Comparison of ENCODE assay signal across 8 cellular contexts in genomic region chr6:53956068-53956711, GRCh38.
DNase-seq lines count a peak whose midpoint lies in the region; TF ChIP-seq lines count a peak whose summit lies in the region.

No MANE protein-coding gene starts in this region.

- no CpG with 5 or more reads among the region's 6 CpGs for WGBS in H9 (ENCODE audit: extremely low coverage, insufficient read length, low lambda C conversion rate)
- WGBS in SK-N-SH (ENCODE audit: low lambda C conversion rate), result 0% methylated on average over 6 of the region's 6 CpGs

- no peaks in the 10 kb centered on the region for H3K79me1 ChIP-seq in H9 (ENCODE audit: insufficient read depth, low read depth, low read length, poor library complexity, severe bottlenecking)

- H2BK15ac ChIP-seq in H9 (ENCODE audit: low read depth, low read length), result no peak overlapping the region

- DNase-seq in H9, result peak; percentile 88
- peak; percentile 82 for DNase-seq in NCI-H1105 (lab: John Stamatoyannopoulos, UW)
- no peak for DNase-seq in SK-N-SH
- DNase-seq in fibroblast of gingiva (ENCODE audit: low read depth), result peak; percentile 51
- DNase-seq in MV-4-11 (lab: John Stamatoyannopoulos, UW), result no peak
- DNase-seq in activated naive CD4-positive, alpha-beta T cell treated with anti-CD3 and anti-CD28 coated beads, Interleukin-2, amount 10 ng/mL, durations not matched to agents 7 days and 5 days, result no peak

- no peak overlapping the region for H3K18ac ChIP-seq in H9 (ENCODE audit: insufficient read length, low read depth, low read length)

- CTCF ChIA-PET in SK-N-SH (lab: Yijun Ruan, JAX), result interaction anchor here (1.4 kb wide), 1 partner anchor 30 kb away, joined by 5 read pairs; no protein-coding TSS in a partner anchor
- CTCF ChIA-PET in activated naive CD4-positive, alpha-beta T cell treated with anti-CD3 and anti-CD28 coated beads, Interleukin-2, amount 10 ng/mL, durations not matched to agents 7 days and 5 days (lab: Charles Lee), result interaction anchor here (0.6 to 2.5 kb wide), 10 partner anchors 13 to 805 kb away, joined by 3 to 14 read pairs (median 4); no protein-coding TSS in a partner anchor

- H3K27ac Mint-ChIP-seq in H9, result no peak overlapping the region
- peak overlapping the region in 2 of 3 experiments; percentile 26 to 46 for H3K27ac Mint-ChIP-seq in nephron
- H3K27ac Mint-ChIP-seq in activated naive CD4-positive, alpha-beta T cell treated with anti-CD3 and anti-CD28 coated beads, Interleukin-2, amount 10 ng/mL, durations not matched to agents 7 days and 5 days, result no peak overlapping the region

- H3K9me3 Mint-ChIP-seq in H9 (no peaks in the 10 kb centered on the region; a peak in 1 of 5 replicates), nephron (peaks cover 3% of the 10 kb centered on the region)
- H3K9me3 Mint-ChIP-seq in activated naive CD4-positive, alpha-beta T cell treated with anti-CD3 and anti-CD28 coated beads, Interleukin-2, amount 10 ng/mL, durations not matched to agents 7 days and 5 days, result no peaks in the 10 kb centered on the region

- H3K79me2 ChIP-seq in H9 (ENCODE audit: insufficient read depth, low read length), result no peaks in the 10 kb centered on the region; the same call in 1 of the 2 replicates
- H3K79me2 ChIP-seq in SK-N-SH (ENCODE audit: insufficient read depth), result no peaks in the 10 kb centered on the region

- TF ChIP-seq RAD21 in SK-N-SH (IDR thresholded peaks at IDR 0.05; ENCODE audit: low read length), result no peak; the same call in 1 of the 2 replicates

- H2AFZ ChIP-seq in H9 (ENCODE audit: low read length), result peak overlapping the region; percentile 68
- no peak overlapping the region for H2AFZ ChIP-seq in SK-N-SH (ENCODE audit: low read depth)

- no peak overlapping the region for H3K27ac ChIP-seq in H9 (ENCODE audit: insufficient read length, low read depth, low read length)
- H3K27ac ChIP-seq in SK-N-SH (ENCODE audit: low read depth in 2 of 2, low read length in 1 of 2), result no peak overlapping the region

- H4K91ac ChIP-seq in H9 (ENCODE audit: insufficient read length, low read depth, low read length), result no peak overlapping the region

- no peak overlapping the region for H3K4me2 ChIP-seq in H9 (ENCODE audit: insufficient read depth, insufficient read length, low read length)
- H3K4me2 ChIP-seq in SK-N-SH, result no peak overlapping the region

- H3K27me3 Mint-ChIP-seq in H9 (ENCODE audit: low read depth), result no peaks in the 10 kb centered on the region
- H3K27me3 Mint-ChIP-seq in nephron (ENCODE audit: low read depth), result peaks cover 12% of the 10 kb centered on the region
- H3K27me3 Mint-ChIP-seq in activated naive CD4-positive, alpha-beta T cell treated with anti-CD3 and anti-CD28 coated beads, Interleukin-2, amount 10 ng/mL, durations not matched to agents 7 days and 5 days, result peaks cover 5% of the 10 kb centered on the region

- no peak for TF ChIP-seq EP300 in SK-N-SH (IDR thresholded peaks at IDR 0.05; ENCODE audit: borderline replicate concordance in 1 of 2, low read depth in 1 of 2, low read length in 1 of 2)

- H3K9me2 ChIP-seq in SK-N-SH, result no peaks in the 10 kb centered on the region

- H3K4me1 Mint-ChIP-seq in H9, result peaks cover 1 to 4% of the 10 kb centered on the region in 2 experiments; a peak in 1 of 4 replicates
- peaks cover 7% of the 10 kb centered on the region for H3K4me1 Mint-ChIP-seq in nephron
- no peaks in the 10 kb centered on the region for H3K4me1 Mint-ChIP-seq in activated naive CD4-positive, alpha-beta T cell treated with anti-CD3 and anti-CD28 coated beads, Interleukin-2, amount 10 ng/mL, durations not matched to agents 7 days and 5 days

- H3K36me3 Mint-ChIP-seq in H9 (ENCODE audit: insufficient read depth in 1 of 3, low read depth in 3 of 3), result 0 out of 7 replicates have a peak, but pooled peaks cover 0 to 2% (median 0%) of the 10 kb centered on the region in 3 experiments
- H3K36me3 Mint-ChIP-seq in nephron (ENCODE audit: low read depth), result no peaks in the 10 kb centered on the region
- H3K36me3 Mint-ChIP-seq in activated naive CD4-positive, alpha-beta T cell treated with anti-CD3 and anti-CD28 coated beads, Interleukin-2, amount 10 ng/mL, durations not matched to agents 7 days and 5 days, result no peaks in the 10 kb centered on the region

- H3K23ac ChIP-seq in H9 (ENCODE audit: insufficient read length, low read depth, low read length), result no peak overlapping the region

- H2AK5ac ChIP-seq in H9 (ENCODE audit: insufficient read length, low read length), result no peak overlapping the region

- no peak overlapping the region for H2BK12ac ChIP-seq in H9 (ENCODE audit: insufficient read length, low read depth, low read length)

- no peaks in the 10 kb centered on the region for H3K23me2 ChIP-seq in H9 (ENCODE audit: insufficient read length, low read depth, low read length, poor library complexity, severe bottlenecking)

- H4K8ac ChIP-seq in H9 (replicated peaks; ENCODE audit: insufficient read length, low read depth, low read length), result no peak overlapping the region

- H2BK20ac ChIP-seq in H9 (ENCODE audit: low read depth, low read length, poor library complexity, severe bottlenecking), result no peak overlapping the region

- POLR2A ChIA-PET in SK-N-SH (lab: Yijun Ruan, JAX), result no interaction called here

- H3K9ac ChIP-seq in H9 (ENCODE audit: extremely low read depth, insufficient read length, low read length) (no peak overlapping the region), SK-N-SH (no peak overlapping the region)

- H3K4me3 ChIP-seq in SK-N-SH (ENCODE audit: low read depth in 2 of 2, low read length in 1 of 2), result no peak overlapping the region

- no peak overlapping the region for H3K4ac ChIP-seq in H9 (ENCODE audit: low read depth, low read length)

- H3K9me3 ChIP-seq in H9 (ENCODE audit: control insufficient read depth, low read depth, low read length), result no peaks in the 10 kb centered on the region
- H3K9me3 ChIP-seq in SK-N-SH, result no peaks in the 10 kb centered on the region

- no peaks in the 10 kb centered on the region for H4K20me1 ChIP-seq in H9 (ENCODE audit: control insufficient read depth, insufficient read depth, insufficient read length)
- H4K20me1 ChIP-seq in SK-N-SH (ENCODE audit: insufficient read depth), result no peaks in the 10 kb centered on the region

- H3K4me3 Mint-ChIP-seq in H9 (no peak overlapping the region), nephron (no peak overlapping the region)
- H3K4me3 Mint-ChIP-seq in activated naive CD4-positive, alpha-beta T cell treated with anti-CD3 and anti-CD28 coated beads, Interleukin-2, amount 10 ng/mL, durations not matched to agents 7 days and 5 days, result no peak overlapping the region

- H2BK5ac ChIP-seq in H9 (ENCODE audit: insufficient read length, low read length), result no peak overlapping the region

- no peak overlapping the region for H3K14ac ChIP-seq in H9 (ENCODE audit: insufficient read depth, low read length)

- H3K4me1 ChIP-seq in H9 (ENCODE audit: insufficient read depth, low read length) (no peaks in the 10 kb centered on the region), SK-N-SH (ENCODE audit: control insufficient read depth in 1 of 2, insufficient read depth in 2 of 2, low read depth in 1 of 2, low read length in 1 of 2) (no peaks in the 10 kb centered on the region; a peak in 1 of 4 replicates)

- peak; percentile 85 for TF ChIP-seq CTCF in GM12872 (IDR thresholded peaks at IDR 0.05; ENCODE audit: insufficient read depth, low read depth, low read length)
- TF ChIP-seq CTCF in H9 (conservative IDR thresholded peaks at IDR 0.05), result peak; percentile 86
- peak; percentile 34 for TF ChIP-seq CTCF in SK-N-SH (IDR thresholded peaks at IDR 0.05)
- TF ChIP-seq CTCF in nephron (IDR thresholded peaks at IDR 0.05; ENCODE audit: unreplicated experiment in 3 of 3), result peak; percentile 66 to 80 (median 76)

- no peaks in the 10 kb centered on the region for H3F3A ChIP-seq in SK-N-SH (replicated peaks; ENCODE audit: insufficient read depth)

- no peak overlapping the region for H4K5ac ChIP-seq in H9 (ENCODE audit: insufficient read length, low read depth, low read length)

- no peak overlapping the region for H3K56ac ChIP-seq in H9 (ENCODE audit: insufficient read length, low read depth, low read length)

- no peak overlapping the region for H2BK120ac ChIP-seq in H9 (ENCODE audit: low read depth, low read length, poor library complexity, severe bottlenecking)

- no peaks in the 10 kb centered on the region for H3K27me3 ChIP-seq in H9 (ENCODE audit: insufficient read depth, low read length)
- peaks cover 5% of the 10 kb centered on the region; the same call in 1 of the 2 replicates for H3K27me3 ChIP-seq in SK-N-SH (ENCODE audit: insufficient read depth)

- H3K36me3 ChIP-seq in SK-N-SH (replicated peaks in 1 of 2; ENCODE audit: control insufficient read depth in 1 of 2, insufficient read depth in 2 of 2, low read length in 1 of 2), result no peaks in the 10 kb centered on the region

- no peak overlapping the region for H3T11ph ChIP-seq in H9 (ENCODE audit: low read length)

TF ChIP-seq in SK-N-SH, 30 proteins besides CTCF, POLR2A, EP300 and RAD21:
- TF ChIP-seq SMC3 (IDR thresholded peaks at IDR 0.05; ENCODE audit: low read depth, low read length) (0 out of 2 replicates have a peak, but pooled peaks have one; percentile 9), USF2 (IDR thresholded peaks at IDR 0.05; ENCODE audit: borderline replicate concordance, low read depth, low read length) (no peak), USF1 (IDR thresholded peaks at IDR 0.05; ENCODE audit: borderline replicate concordance, low read depth) (no peak), YY1 (IDR thresholded peaks at IDR 0.05; ENCODE audit: low read depth) (no peak)
TF ChIP-seq in SK-N-SH: peak in this region for 1.

Comparison
In these comparisons a context has a peak if more than half of its experiments do, and no peak if none do; other contexts are left out.
1. CTCF ChIP-seq: peak in every context shown above with its lines; median percentile 86 in H9; 85 in GM12872; 76 in nephron; 34 in SK-N-SH.
2. DNase-seq: peak in H9 (single experiment), NCI-H1105 (single experiment) and fibroblast of gingiva (single experiment); none in SK-N-SH (single experiment), MV-4-11 (single experiment) and activated naive CD4-positive, alpha-beta T cell treated with anti-CD3 and anti-CD28 coated beads, Interleukin-2, amount 10 ng/mL, durations not matched to agents 7 days and 5 days (single experiment).
3. H3K27ac Mint-ChIP-seq: peak in nephron (2 of 3); none in H9 (0 of 3) and activated naive CD4-positive, alpha-beta T cell treated with anti-CD3 and anti-CD28 coated beads, Interleukin-2, amount 10 ng/mL, durations not matched to agents 7 days and 5 days (single experiment).